1 cellular context compared by ENCODE assay signal in genomic region chr5:73215525-73215890, GRCh38.
TF ChIP-seq lines count a peak whose summit lies in the region.

No MANE protein-coding gene starts in this region.

TF ChIP-seq in GM12878, 131 proteins besides CTCF, POLR2A, EP300 and RAD21 (continued from another document):
- TF ChIP-seq CHD4 (IDR thresholded peaks at IDR 0.05): no peak
TF ChIP-seq in GM12878: peak in this region for 0.
